Comparison of ENCODE assay signal across 25 cellular contexts in the genomic region with DNA sequence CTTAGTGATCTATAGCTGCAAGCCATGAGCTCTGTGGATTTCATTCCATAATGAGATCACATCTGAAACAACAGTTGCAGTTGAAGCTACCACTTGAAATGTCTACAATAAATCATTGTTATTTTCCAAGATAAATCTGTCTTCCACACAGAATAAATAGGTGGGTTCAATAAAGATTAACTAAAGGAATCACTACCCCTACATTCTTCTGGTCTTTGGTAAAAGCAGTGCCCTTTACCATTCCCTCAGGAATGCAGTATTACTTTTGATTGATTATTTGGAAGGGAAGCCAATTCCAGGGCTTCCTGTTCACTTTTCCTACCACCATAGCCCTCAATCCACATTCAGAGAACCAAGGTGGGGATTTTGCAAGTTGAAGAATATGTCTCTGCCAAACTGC.
"Had no signal": no experiment of that assay in that cellular context is flagged by ENCODE, and none has a peak within 500 bp of the region (broad histone marks: within the 10 kb centered on the region; RNA-seq: fewer than 3 reads in every experiment).

No MANE protein-coding gene starts in this region.

- H3K9me3 Mint-ChIP-seq: activated CD4-positive, alpha-beta memory T cell treated with anti-CD3 and anti-CD28 coated beads, Interleukin-2, amount 10 ng/mL, durations not matched to agents 7 days and 5 days; activated CD4-positive, alpha-beta T cell treated with anti-CD3 and anti-CD28 coated beads, Interleukin-2, amount 10 ng/mL, durations not matched to agents 7 days and 5 days; activated naive CD4-positive, alpha-beta T cell treated with anti-CD3 and anti-CD28 coated beads, Interleukin-2, amount 10 ng/mL, durations not matched to agents 7 days and 5 days; activated naive CD4-positive, alpha-beta T cell treated with anti-CD3 and anti-CD28 coated beads, Interleukin-2, amount 50 U/mL, for 72 hours; activated naive CD8-positive, alpha-beta T cell treated with anti-CD3 and anti-CD28 coated beads, Interleukin-2, amount 10 ng/mL, durations not matched to agents 7 days and 5 days; activated T-cell treated with anti-CD3 and anti-CD28 coated beads, Interleukin-2, amount 50 U/mL, for 24 hours; activated T-cell treated with anti-CD3 and anti-CD28 coated beads, Interleukin-2, amount 50 U/mL, for 72 hours; endodermal cell had no signal

- H3K9me3 ChIP-seq: colonic mucosa had no signal

- H3K36me3 Mint-ChIP-seq: activated naive CD4-positive, alpha-beta T cell treated with anti-CD3 and anti-CD28 coated beads, Interleukin-2, amount 10 ng/mL, durations not matched to agents 7 days and 5 days; activated naive CD4-positive, alpha-beta T cell treated with anti-CD3 and anti-CD28 coated beads, Interleukin-2, amount 50 U/mL, for 72 hours; activated naive CD8-positive, alpha-beta T cell treated with anti-CD3 and anti-CD28 coated beads, Interleukin-2, amount 10 ng/mL, durations not matched to agents 7 days and 5 days had no signal

- H3K4me1 ChIP-seq: colonic mucosa had no signal

- DNase-seq: activated CD4-positive, alpha-beta memory T cell treated with anti-CD3 and anti-CD28 coated beads, Interleukin-2, amount 10 ng/mL, durations not matched to agents 7 days and 5 days; activated CD4-positive, alpha-beta T cell treated with anti-CD3 and anti-CD28 coated beads for 1 hour; activated CD4-positive, alpha-beta T cell treated with anti-CD3 and anti-CD28 coated beads for 4 hours; activated CD4-positive, alpha-beta T cell treated with anti-CD3 and anti-CD28 coated beads, Interleukin-2, amount 10 ng/mL, durations not matched to agents 7 days and 5 days; activated CD4-positive, alpha-beta T cell treated with anti-CD3 and anti-CD28 coated beads, Interleukin-2, amount 50 U/mL, for 4 hours; activated CD8-positive, alpha-beta memory T cell treated with anti-CD3 and anti-CD28 coated beads, Interleukin-2, amount 50 U/mL, for 48 hours; activated gamma-delta T cell; activated naive CD4-positive, alpha-beta T cell; activated naive CD4-positive, alpha-beta T cell treated with anti-CD3 and anti-CD28 coated beads, Interleukin-2, amount 10 ng/mL, durations not matched to agents 7 days and 5 days; activated naive CD8-positive, alpha-beta T cell treated with anti-CD3 and anti-CD28 coated beads, Interleukin-2, amount 10 ng/mL, durations not matched to agents 7 days and 5 days; activated T-cell treated with anti-CD3 and anti-CD28 coated beads for 4 hours; activated T-cell treated with anti-CD3 and anti-CD28 coated beads, Interleukin-2, amount 50 U/mL, for 24 hours; activated T-cell treated with anti-CD3 and anti-CD28 coated beads, Interleukin-2, amount 50 U/mL, for 72 hours; anterior cingulate cortex; caudate nucleus; cerebellar nuclear complex; colonic mucosa; dorsolateral prefrontal cortex; effector memory CD4-positive, alpha-beta T cell; endodermal cell; foreskin fibroblast; head of caudate nucleus; T-helper 2 cell had no signal

- H3K27ac Mint-ChIP-seq: activated CD4-positive, alpha-beta memory T cell treated with anti-CD3 and anti-CD28 coated beads, Interleukin-2, amount 10 ng/mL, durations not matched to agents 7 days and 5 days; activated CD4-positive, alpha-beta T cell treated with anti-CD3 and anti-CD28 coated beads, Interleukin-2, amount 10 ng/mL, durations not matched to agents 7 days and 5 days; activated naive CD4-positive, alpha-beta T cell treated with anti-CD3 and anti-CD28 coated beads, Interleukin-2, amount 10 ng/mL, durations not matched to agents 7 days and 5 days; activated naive CD4-positive, alpha-beta T cell treated with anti-CD3 and anti-CD28 coated beads, Interleukin-2, amount 50 U/mL, for 72 hours; activated naive CD8-positive, alpha-beta T cell treated with anti-CD3 and anti-CD28 coated beads, Interleukin-2, amount 10 ng/mL, durations not matched to agents 7 days and 5 days; activated T-cell treated with anti-CD3 and anti-CD28 coated beads, Interleukin-2, amount 50 U/mL, for 24 hours; activated T-cell treated with anti-CD3 and anti-CD28 coated beads, Interleukin-2, amount 50 U/mL, for 72 hours; endodermal cell had no signal

- H3K4me3 ChIP-seq: colonic mucosa, dorsolateral prefrontal cortex had no signal

- H3K27me3 ChIP-seq: colonic mucosa had no signal

- H3K27me3 Mint-ChIP-seq: activated CD4-positive, alpha-beta memory T cell treated with anti-CD3 and anti-CD28 coated beads, Interleukin-2, amount 10 ng/mL, durations not matched to agents 7 days and 5 days; activated CD4-positive, alpha-beta T cell treated with anti-CD3 and anti-CD28 coated beads, Interleukin-2, amount 10 ng/mL, durations not matched to agents 7 days and 5 days; activated naive CD4-positive, alpha-beta T cell treated with anti-CD3 and anti-CD28 coated beads, Interleukin-2, amount 10 ng/mL, durations not matched to agents 7 days and 5 days; activated naive CD8-positive, alpha-beta T cell treated with anti-CD3 and anti-CD28 coated beads, Interleukin-2, amount 10 ng/mL, durations not matched to agents 7 days and 5 days had no signal

- ATAC-seq: activated naive CD4-positive, alpha-beta T cell treated with anti-CD3 and anti-CD28 coated beads, Interleukin-2, amount 50 U/mL, for 72 hours; activated T-cell treated with anti-CD3 and anti-CD28 coated beads, Interleukin-2, amount 50 U/mL, for 72 hours; esophagus mucosa had no signal

- H3K4me1 Mint-ChIP-seq: activated CD4-positive, alpha-beta memory T cell treated with anti-CD3 and anti-CD28 coated beads, Interleukin-2, amount 10 ng/mL, durations not matched to agents 7 days and 5 days; activated CD4-positive, alpha-beta T cell treated with anti-CD3 and anti-CD28 coated beads, Interleukin-2, amount 10 ng/mL, durations not matched to agents 7 days and 5 days; activated naive CD4-positive, alpha-beta T cell treated with anti-CD3 and anti-CD28 coated beads, Interleukin-2, amount 10 ng/mL, durations not matched to agents 7 days and 5 days; activated naive CD8-positive, alpha-beta T cell treated with anti-CD3 and anti-CD28 coated beads, Interleukin-2, amount 10 ng/mL, durations not matched to agents 7 days and 5 days had no signal

- H3K4me3 Mint-ChIP-seq: activated CD4-positive, alpha-beta memory T cell treated with anti-CD3 and anti-CD28 coated beads, Interleukin-2, amount 10 ng/mL, durations not matched to agents 7 days and 5 days; activated CD4-positive, alpha-beta T cell treated with anti-CD3 and anti-CD28 coated beads, Interleukin-2, amount 10 ng/mL, durations not matched to agents 7 days and 5 days; activated naive CD4-positive, alpha-beta T cell treated with anti-CD3 and anti-CD28 coated beads, Interleukin-2, amount 10 ng/mL, durations not matched to agents 7 days and 5 days; activated naive CD8-positive, alpha-beta T cell treated with anti-CD3 and anti-CD28 coated beads, Interleukin-2, amount 10 ng/mL, durations not matched to agents 7 days and 5 days; activated T-cell treated with anti-CD3 and anti-CD28 coated beads, Interleukin-2, amount 50 U/mL, for 24 hours; activated T-cell treated with anti-CD3 and anti-CD28 coated beads, Interleukin-2, amount 50 U/mL, for 72 hours; endodermal cell had no signal

- H3K36me3 ChIP-seq: colonic mucosa had no signal

- H3K27ac ChIP-seq: colonic mucosa, dorsolateral prefrontal cortex had no signal
